Comparison of ENCODE assay signal across 21 cellular contexts in genomic region chrX:65463550-65463949, GRCh38.
DNase-seq lines count a peak whose midpoint lies in the region; TF ChIP-seq lines count a peak whose summit lies in the region.
"Had no signal": no experiment of that assay in that cellular context is flagged by ENCODE, and none has a peak within 500 bp of the region (broad histone marks: within the 10 kb centered on the region; RNA-seq: fewer than 3 reads in every experiment).

No MANE protein-coding gene starts in this region.

- TF ChIP-seq CTCF in chondrocyte (IDR thresholded peaks at IDR 0.05) (no peak), GM20000 (IDR thresholded peaks at IDR 0.05; ENCODE audit: extremely low read depth, missing control alignments) (no peak)

- H3K9ac ChIP-seq in HUES48 (ENCODE audit: low read depth, low read length), result peak overlapping the region; percentile 83

- DNase-seq in AG08395 (ENCODE audit: low spot score) (peak; percentile 15), chondrocyte (ENCODE audit: low spot score) (no peak), iPS-NIHi7 (ENCODE audit: extremely low spot score) (peak; percentile 41), SHP77 (lab: John Stamatoyannopoulos, UW) (no peak), immature natural killer cell (no peak), GM20000 (ENCODE audit: low spot score) (no peak), NCI-H1417 (lab: John Stamatoyannopoulos, UW) (no peak)
- DNase-seq: activated CD4-positive, alpha-beta T cell treated with anti-CD3 and anti-CD28 coated beads, Interleukin-2, amount 50 U/mL, for 1 hour; activated naive CD8-positive, alpha-beta T cell treated with anti-CD3 and anti-CD28 coated beads for 36 hours; activated T-cell treated with anti-CD3 and anti-CD28 coated beads, Interleukin-2, amount 50 U/mL, for 1 hour; COR-L47; glutamatergic neuron; left ventricle myocardium inferior; NCI-H1417 treated with DMSO at 0.1 percent for 48 hours; NCI-H345; SIG-M5; T1000; testis had no signal

- H3K27me3 Mint-ChIP-seq in chondrocyte (ENCODE audit: low read depth) (no peaks in the 10 kb centered on the region), immature natural killer cell (ENCODE audit: low read depth in 3 of 3) (peaks cover 2 to 10% (median 3%) of the 10 kb centered on the region in 3 donors)
- H3K27me3 Mint-ChIP-seq: activated naive CD8-positive, alpha-beta T cell treated with anti-CD3 and anti-CD28 coated beads for 36 hours had no signal

- H3K36me3 Mint-ChIP-seq in chondrocyte (ENCODE audit: low read depth) (no peaks in the 10 kb centered on the region), immature natural killer cell (no peaks in the 10 kb centered on the region)

- peaks cover 5% of the 10 kb centered on the region for H3K4me1 Mint-ChIP-seq in chondrocyte (ENCODE audit: low read depth)
- no peaks in the 10 kb centered on the region for H3K4me1 Mint-ChIP-seq in immature natural killer cell

- peak overlapping the region; percentile 46 for H3K27ac Mint-ChIP-seq in chondrocyte (ENCODE audit: unreplicated experiment)
- no peak overlapping the region for H3K27ac Mint-ChIP-seq in immature natural killer cell
- H3K27ac Mint-ChIP-seq: activated naive CD8-positive, alpha-beta T cell treated with anti-CD3 and anti-CD28 coated beads for 36 hours had no signal

- peaks cover 32% of the 10 kb centered on the region for H3K9me3 ChIP-seq in HUES48 (ENCODE audit: control insufficient read depth, insufficient read depth, low read length)
- H3K9me3 ChIP-seq: A549, left ventricle myocardium inferior, testis had no signal

- H3K27ac ChIP-seq in HUES48 (ENCODE audit: low read depth, low read length), result peak overlapping the region; percentile 100
- H3K27ac ChIP-seq: A549, epithelial cell of prostate, left ventricle myocardium inferior, testis had no signal

- H3K4me3 ChIP-seq in HUES48 (ENCODE audit: low read depth, low read length), result peak overlapping the region; percentile 14; the same call in 1 of the 2 replicates
- H3K4me3 ChIP-seq: A549, left ventricle myocardium inferior, testis had no signal

- H3K9me3 Mint-ChIP-seq in chondrocyte (ENCODE audit: low read depth), result peaks cover 21% of the 10 kb centered on the region
- H3K9me3 Mint-ChIP-seq in immature natural killer cell, result peaks cover 0 to 6% (median 5%) of the 10 kb centered on the region in 6 donors

- H3K27me3 ChIP-seq in HUES48 (ENCODE audit: control insufficient read depth, insufficient read depth, low read length), result no peaks in the 10 kb centered on the region
- H3K27me3 ChIP-seq: testis had no signal

- no peaks in the 10 kb centered on the region for H3K36me3 ChIP-seq in HUES48 (ENCODE audit: control insufficient read depth, insufficient read depth, low read length)
- H3K36me3 ChIP-seq: left ventricle myocardium inferior had no signal

- H3K4me3 Mint-ChIP-seq in chondrocyte (ENCODE audit: unreplicated experiment), result no peak overlapping the region
- H3K4me3 Mint-ChIP-seq in immature natural killer cell, result no peak overlapping the region
- H3K4me3 Mint-ChIP-seq: activated naive CD8-positive, alpha-beta T cell treated with anti-CD3 and anti-CD28 coated beads for 36 hours had no signal

- peaks cover 21% of the 10 kb centered on the region for H3K4me1 ChIP-seq in HUES48 (ENCODE audit: control insufficient read depth, insufficient read depth, low read length)
- H3K4me1 ChIP-seq: A549, left ventricle myocardium inferior, testis had no signal

Comparison
In these comparisons a context has a peak if more than half of its experiments do, and no peak if none do; other contexts are left out.
1. DNase-seq: peak in AG08395 (single experiment) and iPS-NIHi7 (single experiment); none in chondrocyte (single experiment), SHP77 (0 of 2), immature natural killer cell (0 of 3), GM20000 (single experiment) and NCI-H1417 (0 of 3).